ENCODE assay signal across 11 cellular contexts in the genomic region with DNA sequence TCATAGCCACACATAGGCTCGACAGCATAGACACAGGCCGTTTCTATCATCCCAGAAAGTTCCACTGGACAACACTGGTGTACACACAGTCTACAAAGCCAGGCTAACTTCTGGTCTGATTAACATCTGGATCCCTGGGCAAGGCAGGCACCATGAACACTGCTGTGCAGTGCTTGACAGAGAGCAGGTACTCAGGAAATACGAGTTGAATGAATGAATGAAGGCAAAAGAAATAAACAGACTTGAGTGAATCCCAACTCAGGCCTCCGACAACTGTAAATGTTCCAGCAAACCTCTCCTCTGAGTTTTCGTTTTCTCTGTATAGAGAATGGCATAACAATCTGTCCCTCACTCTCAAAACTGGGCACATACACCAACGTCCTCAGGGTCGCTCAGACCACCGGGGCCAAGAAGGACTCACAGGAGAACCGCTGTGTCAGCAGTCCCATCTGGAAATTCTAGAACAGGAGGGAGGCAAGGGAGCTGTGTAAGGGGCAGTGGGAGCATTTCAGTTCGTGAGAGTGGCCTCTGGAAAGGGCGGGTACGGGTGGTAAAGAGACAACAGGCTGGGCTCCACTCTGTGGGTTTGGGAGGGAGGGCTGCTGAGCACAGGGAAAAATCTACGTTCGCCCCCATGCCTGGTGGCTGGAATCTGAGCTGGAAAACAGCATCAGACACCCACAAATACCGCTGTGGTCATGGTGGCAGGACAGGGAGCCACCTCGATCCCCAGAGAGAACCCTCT. TPM values are rescaled to one million over a fixed set of nuclear protein-coding genes. Genes with fewer than 3 reads are reported as not detected.
A peak's percentile ranks its signal among the peaks of the same experiment; 100 is the strongest.
DNase-seq lines count a peak whose midpoint lies in the region; ATAC-seq and TF ChIP-seq lines count a peak whose summit lies in the region.
"Had no signal": no experiment of that assay in that cellular context is flagged by ENCODE, and none has a peak within 500 bp of the region (broad histone marks: within the 10 kb centered on the region; RNA-seq: fewer than 3 reads in every experiment).

No MANE protein-coding gene starts in this region.

- peaks cover 61% of the 10 kb centered on the region for H3K79me2 ChIP-seq in MM.1S (ENCODE audit: low read length)

- H3K27me3 ChIP-seq in CD4-positive, alpha-beta T cell (ENCODE audit: control insufficient read depth, insufficient read depth, low read length): no peaks in the 10 kb centered on the region
- H3K27me3 ChIP-seq in esophagus squamous epithelium (peaks cover 0 to 2% (median 0%) of the 10 kb centered on the region in 4 donors), rectal smooth muscle tissue (ENCODE audit: control insufficient read depth, insufficient read depth, low read length) (no peaks in the 10 kb centered on the region), MM.1S (replicated peaks; ENCODE audit: insufficient read depth, low read length) (no peaks in the 10 kb centered on the region)

- no peak for TF ChIP-seq POLR2A in esophagus squamous epithelium (IDR thresholded peaks at IDR 0.05)

- WGBS in esophagus squamous epithelium, 2 donors: 82 to 90% methylated on average over 13 to 16 of the region's 16 CpGs

- ATAC-seq in CD4-positive, alpha-beta T cell (ENCODE audit: poor library complexity): no peak
- ATAC-seq: lower lobe of right lung had no signal

- no peak overlapping the region for H3K4me2 ChIP-seq in MM.1S (ENCODE audit: low read depth, low read length)

- no peak overlapping the region for H3K4me3 Mint-ChIP-seq in CD4-positive, alpha-beta T cell
- H3K4me3 Mint-ChIP-seq: CD14-positive monocyte had no signal

- intact Hi-C loops in CD4-positive, alpha-beta T cell (cut with DNase I, micrococcal nuclease): loop anchor here in 1 of 2 experiments (2.0 kb wide), 1 partner anchor 15 kb away; no protein-coding TSS in a partner anchor
- intact Hi-C loops in esophagus squamous epithelium (cut with DNase I): no loop called here

- H3K9me3 ChIP-seq in CD4-positive, alpha-beta T cell (ENCODE audit: control insufficient read depth, low read length): no peaks in the 10 kb centered on the region
- H3K9me3 ChIP-seq in HEK293 (ENCODE audit: control insufficient read depth, insufficient read depth, low read depth, low read length): no peaks in the 10 kb centered on the region
- no peaks in the 10 kb centered on the region for H3K9me3 ChIP-seq in esophagus squamous epithelium
- no peaks in the 10 kb centered on the region for H3K9me3 ChIP-seq in MM.1S (replicated peaks; ENCODE audit: insufficient read depth, low read length)
- H3K9me3 ChIP-seq: lower lobe of right lung had no signal

- no peaks in the 10 kb centered on the region for H3K9me3 Mint-ChIP-seq in CD4-positive, alpha-beta T cell

- no peaks in the 10 kb centered on the region for H3K9me2 ChIP-seq in MM.1S (replicated peaks; ENCODE audit: insufficient read depth, low read length)

- H2AFZ ChIP-seq in MM.1S (ENCODE audit: low read length): no peak overlapping the region

- no peak overlapping the region for H3K27ac ChIP-seq in CD4-positive, alpha-beta T cell (ENCODE audit: low read depth, low read length)
- H3K27ac ChIP-seq in HEK293 (ENCODE audit: extremely low read depth, low read depth, low read length) (no peak overlapping the region), esophagus squamous epithelium (peak overlapping the region; percentile 9 to 55 (median 50)), rectal smooth muscle tissue (ENCODE audit: low read depth, low read length) (peak overlapping the region; percentile 15), MM.1S (ENCODE audit: low read length) (no peak overlapping the region)
- H3K27ac ChIP-seq: lower lobe of right lung had no signal

- TF ChIP-seq CTCF in CD4-positive, alpha-beta T cell (IDR thresholded peaks at IDR 0.05): no peak
- TF ChIP-seq CTCF in HEK293 (tag by site-specific recombination; IDR thresholded peaks at IDR 0.05) (no peak), esophagus squamous epithelium (IDR thresholded peaks at IDR 0.05) (no peak), MM.1S (IDR thresholded peaks at IDR 0.05; ENCODE audit: low read length) (no peak)

- no peaks in the 10 kb centered on the region for H3K36me3 Mint-ChIP-seq in CD4-positive, alpha-beta T cell (ENCODE audit: low read depth)

- no peaks in the 10 kb centered on the region for H4K20me1 ChIP-seq in MM.1S (ENCODE audit: insufficient read depth, low read length)

- H3K4me1 ChIP-seq in HEK293 (ENCODE audit: control insufficient read depth, insufficient read depth, low read length) (peaks cover 21% of the 10 kb centered on the region), esophagus squamous epithelium (peaks cover 33 to 86% (median 59%) of the 10 kb centered on the region in 3 donors), rectal smooth muscle tissue (ENCODE audit: control insufficient read depth, insufficient read depth, low read length) (peaks cover 55% of the 10 kb centered on the region), MM.1S (ENCODE audit: low read length) (no peaks in the 10 kb centered on the region)

- H3F3A ChIP-seq in MM.1S (ENCODE audit: insufficient read depth, low read length): no peaks in the 10 kb centered on the region

- DNase-seq in CD4-positive, alpha-beta T cell: no peak
- DNase-seq in esophagus squamous epithelium (lab: John Stamatoyannopoulos, UW): no peak
- no peak for DNase-seq in mucosa of gallbladder (ENCODE audit: low spot score)
- DNase-seq in HUDEP-2 (lab: John Stamatoyannopoulos, UW; ENCODE audit: unreplicated experiment in 76 of 76): no peak
- DNase-seq in MM.1S: no peak
- DNase-seq: activated CD4-positive, CD25-positive, alpha-beta regulatory T cell; lower lobe of right lung; SW 1271 had no signal

- H3K9ac ChIP-seq in rectal smooth muscle tissue (ENCODE audit: low read length): no peak overlapping the region
- no peak overlapping the region for H3K9ac ChIP-seq in MM.1S (ENCODE audit: low read length)

- H3K36me3 ChIP-seq in HEK293 (ENCODE audit: control insufficient read depth in 2 of 2, insufficient read depth in 1 of 2, low read length in 2 of 2) (no peaks in the 10 kb centered on the region), esophagus squamous epithelium (no peaks in the 10 kb centered on the region), rectal smooth muscle tissue (ENCODE audit: control insufficient read depth, insufficient read depth, low read length) (no peaks in the 10 kb centered on the region), MM.1S (replicated peaks; ENCODE audit: insufficient read depth, low read length) (no peaks in the 10 kb centered on the region)
- H3K36me3 ChIP-seq: lower lobe of right lung had no signal

- CTCF ChIA-PET in CD4-positive, alpha-beta T cell (lab: Charles Lee): interaction anchor here (0.9 kb wide), 1 partner anchor 35 kb away, joined by 4 read pairs; no protein-coding TSS in a partner anchor
- CTCF ChIA-PET in HEK293 (lab: Yijun Ruan, JAX): interaction anchor here (1.8 kb wide), 1 partner anchor 51 kb away, joined by 6 read pairs; no protein-coding TSS in a partner anchor

- POLR2A ChIA-PET in CD4-positive, alpha-beta T cell (lab: Charles Lee): interaction anchor here (3.8 kb wide), 1 partner anchor 11 kb away, joined by 21 read pairs; no protein-coding TSS in a partner anchor
- POLR2A ChIA-PET in HEK293 (lab: Yijun Ruan, JAX): interaction anchor here (1.2 kb wide), 1 partner anchor 40 kb away, joined by 3 read pairs; no protein-coding TSS in a partner anchor

- peaks cover 79% of the 10 kb centered on the region for H3K4me1 Mint-ChIP-seq in CD4-positive, alpha-beta T cell (ENCODE audit: low read depth)

- no peak overlapping the region for H3K4me3 ChIP-seq in HEK293 (ENCODE audit: low read depth, low read length)
- H3K4me3 ChIP-seq in esophagus squamous epithelium: no peak overlapping the region
- no peak overlapping the region for H3K4me3 ChIP-seq in rectal smooth muscle tissue (ENCODE audit: low read length)
- no peak overlapping the region for H3K4me3 ChIP-seq in MM.1S (ENCODE audit: low read length)
- H3K4me3 ChIP-seq: lower lobe of right lung had no signal

- peak overlapping the region; percentile 68 for H3K27ac Mint-ChIP-seq in CD4-positive, alpha-beta T cell

- no peaks in the 10 kb centered on the region for H3K27me3 Mint-ChIP-seq in CD4-positive, alpha-beta T cell

TF ChIP-seq in HEK293, 187 proteins besides CTCF, POLR2A, EP300 and RAD21:
- TF ChIP-seq ZNF600 (tag by site-specific recombination; IDR thresholded peaks at IDR 0.05) (0 out of 2 replicates have a peak, but pooled peaks have one; percentile 19), PATZ1 (tag by site-specific recombination; IDR thresholded peaks at IDR 0.05) (0 out of 2 replicates have a peak, but pooled peaks have one; percentile 16), ZNF626 (tag by site-specific recombination; IDR thresholded peaks at IDR 0.05) (no peak)

RNA-seq across cellular contexts. Expression of gene ECE1, which starts 15.1 kb away (rescaled TPM):
- total RNA-seq in CD4-positive, alpha-beta T cell: 10 to 100 TPM; 62.0 to 63.6 TPM
- total RNA-seq in esophagus squamous epithelium: 10 to 100 TPM; 11.3 to 42.2 (median 24.1) TPM
- 140 TPM for total RNA-seq in mucosa of gallbladder

Comparison
In these comparisons a context has a peak if more than half of its experiments do, and no peak if none do; other contexts are left out.
1. H3K27ac ChIP-seq: peak in esophagus squamous epithelium (4 of 4) and rectal smooth muscle tissue (single experiment); none in CD4-positive, alpha-beta T cell (single experiment), HEK293 (single experiment) and MM.1S (single experiment).